In the genomic region with DNA sequence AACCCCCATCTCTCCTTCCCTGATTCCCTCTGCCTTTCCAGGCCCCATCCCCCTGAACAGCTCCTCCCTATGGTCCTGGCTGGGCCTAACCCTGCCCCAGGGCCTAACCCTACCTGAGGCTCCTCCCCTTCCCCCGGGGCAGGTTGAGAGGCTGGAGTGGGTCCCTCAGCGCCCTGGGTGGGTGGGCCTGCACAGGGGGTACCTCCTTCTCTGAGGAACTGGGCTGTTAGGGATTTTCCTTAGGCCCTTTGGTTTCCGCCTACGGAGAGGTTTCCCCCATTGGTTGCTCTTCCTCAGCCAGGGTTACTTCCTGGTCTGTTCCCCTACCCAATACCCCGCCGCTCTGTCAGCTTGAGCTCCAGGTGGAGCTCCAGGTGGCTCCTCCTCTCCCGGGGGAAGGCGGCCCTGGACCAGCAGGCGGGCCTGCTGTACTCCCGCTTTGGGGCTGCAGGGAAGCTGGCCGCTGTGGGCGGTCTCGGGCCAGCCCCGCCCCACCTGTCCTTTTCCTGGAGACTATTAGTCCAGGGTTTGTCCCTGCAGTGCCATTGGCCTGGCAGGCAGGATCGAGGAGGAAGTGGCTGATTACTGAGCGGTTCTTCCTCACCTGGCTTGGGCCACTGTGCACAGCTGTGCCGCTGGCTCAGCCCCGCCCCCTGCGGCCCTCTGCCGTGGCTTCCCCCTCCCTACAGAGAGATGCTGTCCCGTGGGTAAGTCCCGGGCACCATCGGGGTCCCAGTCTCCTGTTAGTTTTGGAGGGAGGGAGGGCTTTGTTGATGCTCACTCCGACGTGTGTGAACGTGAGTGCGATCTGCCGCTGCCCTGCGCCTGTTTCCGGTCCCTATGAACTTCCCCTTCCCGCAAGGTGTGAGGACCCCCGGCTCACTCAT, we compare ENCODE assay signal across 1 cellular context.
A peak's percentile ranks its signal among the peaks of the same experiment; 100 is the strongest.
TF ChIP-seq lines count a peak whose summit lies in the region.

No MANE protein-coding gene starts in this region.

TF ChIP-seq in GM12878, 131 proteins besides CTCF, POLR2A, EP300 and RAD21 (continued from another document and continues in another):
- TF ChIP-seq, protein P1, sequence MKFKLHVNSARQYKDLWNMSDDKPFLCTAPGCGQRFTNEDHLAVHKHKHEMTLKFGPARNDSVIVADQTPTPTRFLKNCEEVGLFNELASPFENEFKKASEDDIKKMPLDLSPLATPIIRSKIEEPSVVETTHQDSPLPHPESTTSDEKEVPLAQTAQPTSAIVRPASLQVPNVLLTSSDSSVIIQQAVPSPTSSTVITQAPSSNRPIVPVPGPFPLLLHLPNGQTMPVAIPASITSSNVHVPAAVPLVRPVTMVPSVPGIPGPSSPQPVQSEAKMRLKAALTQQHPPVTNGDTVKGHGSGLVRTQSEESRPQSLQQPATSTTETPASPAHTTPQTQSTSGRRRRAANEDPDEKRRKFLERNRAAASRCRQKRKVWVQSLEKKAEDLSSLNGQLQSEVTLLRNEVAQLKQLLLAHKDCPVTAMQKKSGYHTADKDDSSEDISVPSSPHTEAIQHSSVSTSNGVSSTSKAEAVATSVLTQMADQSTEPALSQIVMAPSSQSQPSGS (IDR thresholded peaks at IDR 0.05; ENCODE audit: low read length): no peak
- TF ChIP-seq CHD1 (IDR thresholded peaks at IDR 0.05; ENCODE audit: low read depth, low read length) (no peak), FOS (IDR thresholded peaks at IDR 0.05; ENCODE audit: borderline replicate concordance, extremely low read depth, insufficient read length) (no peak), DPF2 (IDR thresholded peaks at IDR 0.05) (no peak; the same call in 1 of the 2 replicates), CBX3 (IDR thresholded peaks at IDR 0.05; ENCODE audit: borderline replicate concordance, low read depth) (no peak), MYB (IDR thresholded peaks at IDR 0.05; ENCODE audit: borderline replicate concordance, low read depth, low read length) (no peak), MXI1 (IDR thresholded peaks at IDR 0.05; ENCODE audit: low read depth, low read length) (peak; percentile 76), NFYA (IDR thresholded peaks at IDR 0.05; ENCODE audit: borderline replicate concordance, low read depth, low read length) (no peak), IKZF2 (IDR thresholded peaks at IDR 0.05) (peak; percentile 75 to 83; a peak in 2 of 4 replicates), ZSCAN29 (IDR thresholded peaks at IDR 0.05) (no peak), HDAC2 (IDR thresholded peaks at IDR 0.05) (no peak), IKZF1 (conservative IDR thresholded peaks at IDR 0.05) (peak; percentile 93), RCOR1 (conservative IDR thresholded peaks at IDR 0.05; ENCODE audit: low read depth, low read length) (no peak), GATAD2B (conservative IDR thresholded peaks at IDR 0.05; ENCODE audit: low read depth) (peak; percentile 50), TCF12 (IDR thresholded peaks at IDR 0.05; ENCODE audit: low read depth, low read length) (peak; percentile 83), CREM (IDR thresholded peaks at IDR 0.05; ENCODE audit: low read depth) (no peak), TAF1 (IDR thresholded peaks at IDR 0.05; ENCODE audit: borderline replicate concordance, low read depth, low read length) (no peak), SIX5 (IDR thresholded peaks at IDR 0.05; ENCODE audit: low read depth, low read length, severe bottlenecking) (no peak), CBFB (IDR thresholded peaks at IDR 0.05; ENCODE audit: low read depth) (no peak), TBL1XR1 (IDR thresholded peaks at IDR 0.05; ENCODE audit: low read depth, low read length) (no peak), MTA2 (IDR thresholded peaks at IDR 0.05; ENCODE audit: low read depth) (no peak; the same call in 1 of the 2 replicates), SUPT20H (IDR thresholded peaks at IDR 0.05; ENCODE audit: borderline replicate concordance, control insufficient read depth, low read depth, low read length) (no peak), WRNIP1 (IDR thresholded peaks at IDR 0.05; ENCODE audit: borderline replicate concordance, low read depth, low read length) (no peak), NFIC (IDR thresholded peaks at IDR 0.05; ENCODE audit: low read depth, low read length) (no peak), STAT3 (IDR thresholded peaks at IDR 0.05; ENCODE audit: low read depth, low read length) (no peak), GABPA (IDR thresholded peaks at IDR 0.05; ENCODE audit: low read depth) (no peak)
- TF ChIP-seq, protein P2, sequence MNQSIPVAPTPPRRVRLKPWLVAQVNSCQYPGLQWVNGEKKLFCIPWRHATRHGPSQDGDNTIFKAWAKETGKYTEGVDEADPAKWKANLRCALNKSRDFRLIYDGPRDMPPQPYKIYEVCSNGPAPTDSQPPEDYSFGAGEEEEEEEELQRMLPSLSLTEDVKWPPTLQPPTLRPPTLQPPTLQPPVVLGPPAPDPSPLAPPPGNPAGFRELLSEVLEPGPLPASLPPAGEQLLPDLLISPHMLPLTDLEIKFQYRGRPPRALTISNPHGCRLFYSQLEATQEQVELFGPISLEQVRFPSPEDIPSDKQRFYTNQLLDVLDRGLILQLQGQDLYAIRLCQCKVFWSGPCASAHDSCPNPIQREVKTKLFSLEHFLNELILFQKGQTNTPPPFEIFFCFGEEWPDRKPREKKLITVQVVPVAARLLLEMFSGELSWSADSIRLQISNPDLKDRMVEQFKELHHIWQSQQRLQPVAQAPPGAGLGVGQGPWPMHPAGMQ (IDR thresholded peaks at IDR 0.05; ENCODE audit: borderline replicate concordance): no peak
- TF ChIP-seq, protein P3, sequence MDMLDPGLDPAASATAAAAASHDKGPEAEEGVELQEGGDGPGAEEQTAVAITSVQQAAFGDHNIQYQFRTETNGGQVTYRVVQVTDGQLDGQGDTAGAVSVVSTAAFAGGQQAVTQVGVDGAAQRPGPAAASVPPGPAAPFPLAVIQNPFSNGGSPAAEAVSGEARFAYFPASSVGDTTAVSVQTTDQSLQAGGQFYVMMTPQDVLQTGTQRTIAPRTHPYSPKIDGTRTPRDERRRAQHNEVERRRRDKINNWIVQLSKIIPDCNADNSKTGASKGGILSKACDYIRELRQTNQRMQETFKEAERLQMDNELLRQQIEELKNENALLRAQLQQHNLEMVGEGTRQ (IDR thresholded peaks at IDR 0.05; ENCODE audit: borderline replicate concordance, low read depth, low read length): no peak
- TF ChIP-seq, protein P4, sequence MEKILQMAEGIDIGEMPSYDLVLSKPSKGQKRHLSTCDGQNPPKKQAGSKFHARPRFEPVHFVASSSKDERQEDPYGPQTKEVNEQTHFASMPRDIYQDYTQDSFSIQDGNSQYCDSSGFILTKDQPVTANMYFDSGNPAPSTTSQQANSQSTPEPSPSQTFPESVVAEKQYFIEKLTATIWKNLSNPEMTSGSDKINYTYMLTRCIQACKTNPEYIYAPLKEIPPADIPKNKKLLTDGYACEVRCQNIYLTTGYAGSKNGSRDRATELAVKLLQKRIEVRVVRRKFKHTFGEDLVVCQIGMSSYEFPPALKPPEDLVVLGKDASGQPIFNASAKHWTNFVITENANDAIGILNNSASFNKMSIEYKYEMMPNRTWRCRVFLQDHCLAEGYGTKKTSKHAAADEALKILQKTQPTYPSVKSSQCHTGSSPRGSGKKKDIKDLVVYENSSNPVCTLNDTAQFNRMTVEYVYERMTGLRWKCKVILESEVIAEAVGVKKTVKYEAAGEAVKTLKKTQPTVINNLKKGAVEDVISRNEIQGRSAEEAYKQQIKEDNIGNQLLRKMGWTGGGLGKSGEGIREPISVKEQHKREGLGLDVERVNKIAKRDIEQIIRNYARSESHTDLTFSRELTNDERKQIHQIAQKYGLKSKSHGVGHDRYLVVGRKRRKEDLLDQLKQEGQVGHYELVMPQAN (conservative IDR thresholded peaks at IDR 0.05): no peak
- TF ChIP-seq, protein P5, sequence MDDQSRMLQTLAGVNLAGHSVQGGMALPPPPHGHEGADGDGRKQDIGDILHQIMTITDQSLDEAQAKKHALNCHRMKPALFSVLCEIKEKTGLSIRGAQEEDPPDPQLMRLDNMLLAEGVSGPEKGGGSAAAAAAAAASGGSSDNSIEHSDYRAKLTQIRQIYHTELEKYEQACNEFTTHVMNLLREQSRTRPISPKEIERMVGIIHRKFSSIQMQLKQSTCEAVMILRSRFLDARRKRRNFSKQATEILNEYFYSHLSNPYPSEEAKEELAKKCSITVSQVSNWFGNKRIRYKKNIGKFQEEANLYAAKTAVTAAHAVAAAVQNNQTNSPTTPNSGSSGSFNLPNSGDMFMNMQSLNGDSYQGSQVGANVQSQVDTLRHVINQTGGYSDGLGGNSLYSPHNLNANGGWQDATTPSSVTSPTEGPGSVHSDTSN (IDR thresholded peaks at IDR 0.05; ENCODE audit: insufficient replicate concordance, low read depth, low read length): no peak
- TF ChIP-seq, protein P6, sequence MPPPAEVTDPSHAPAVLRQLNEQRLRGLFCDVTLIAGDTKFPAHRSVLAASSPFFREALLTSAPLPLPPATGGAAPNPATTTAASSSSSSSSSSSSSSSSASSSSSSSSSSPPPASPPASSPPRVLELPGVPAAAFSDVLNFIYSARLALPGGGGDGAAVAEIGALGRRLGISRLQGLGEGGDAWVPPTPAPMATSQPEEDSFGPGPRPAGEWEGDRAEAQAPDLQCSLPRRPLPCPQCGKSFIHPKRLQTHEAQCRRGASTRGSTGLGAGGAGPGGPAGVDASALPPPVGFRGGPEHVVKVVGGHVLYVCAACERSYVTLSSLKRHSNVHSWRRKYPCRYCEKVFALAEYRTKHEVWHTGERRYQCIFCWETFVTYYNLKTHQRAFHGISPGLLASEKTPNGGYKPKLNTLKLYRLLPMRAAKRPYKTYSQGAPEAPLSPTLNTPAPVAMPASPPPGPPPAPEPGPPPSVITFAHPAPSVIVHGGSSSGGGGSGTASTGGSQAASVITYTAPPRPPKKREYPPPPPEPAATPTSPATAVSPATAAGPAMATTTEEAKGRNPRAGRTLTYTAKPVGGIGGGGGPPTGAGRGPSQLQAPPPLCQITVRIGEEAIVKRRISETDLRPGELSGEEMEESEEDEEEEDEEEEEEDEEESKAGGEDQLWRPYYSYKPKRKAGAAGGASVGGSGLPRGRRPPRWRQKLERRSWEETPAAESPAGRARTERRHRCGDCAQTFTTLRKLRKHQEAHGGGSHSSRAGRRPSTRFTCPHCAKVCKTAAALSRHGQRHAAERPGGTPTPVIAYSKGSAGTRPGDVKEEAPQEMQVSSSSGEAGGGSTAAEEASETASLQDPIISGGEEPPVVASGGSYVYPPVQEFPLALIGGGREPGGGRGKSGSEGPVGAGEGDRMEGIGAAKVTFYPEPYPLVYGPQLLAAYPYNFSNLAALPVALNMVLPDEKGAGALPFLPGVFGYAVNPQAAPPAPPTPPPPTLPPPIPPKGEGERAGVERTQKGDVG (CRISPR knock-in tag; IDR thresholded peaks at IDR 0.05): no peak
- TF ChIP-seq, protein P7, sequence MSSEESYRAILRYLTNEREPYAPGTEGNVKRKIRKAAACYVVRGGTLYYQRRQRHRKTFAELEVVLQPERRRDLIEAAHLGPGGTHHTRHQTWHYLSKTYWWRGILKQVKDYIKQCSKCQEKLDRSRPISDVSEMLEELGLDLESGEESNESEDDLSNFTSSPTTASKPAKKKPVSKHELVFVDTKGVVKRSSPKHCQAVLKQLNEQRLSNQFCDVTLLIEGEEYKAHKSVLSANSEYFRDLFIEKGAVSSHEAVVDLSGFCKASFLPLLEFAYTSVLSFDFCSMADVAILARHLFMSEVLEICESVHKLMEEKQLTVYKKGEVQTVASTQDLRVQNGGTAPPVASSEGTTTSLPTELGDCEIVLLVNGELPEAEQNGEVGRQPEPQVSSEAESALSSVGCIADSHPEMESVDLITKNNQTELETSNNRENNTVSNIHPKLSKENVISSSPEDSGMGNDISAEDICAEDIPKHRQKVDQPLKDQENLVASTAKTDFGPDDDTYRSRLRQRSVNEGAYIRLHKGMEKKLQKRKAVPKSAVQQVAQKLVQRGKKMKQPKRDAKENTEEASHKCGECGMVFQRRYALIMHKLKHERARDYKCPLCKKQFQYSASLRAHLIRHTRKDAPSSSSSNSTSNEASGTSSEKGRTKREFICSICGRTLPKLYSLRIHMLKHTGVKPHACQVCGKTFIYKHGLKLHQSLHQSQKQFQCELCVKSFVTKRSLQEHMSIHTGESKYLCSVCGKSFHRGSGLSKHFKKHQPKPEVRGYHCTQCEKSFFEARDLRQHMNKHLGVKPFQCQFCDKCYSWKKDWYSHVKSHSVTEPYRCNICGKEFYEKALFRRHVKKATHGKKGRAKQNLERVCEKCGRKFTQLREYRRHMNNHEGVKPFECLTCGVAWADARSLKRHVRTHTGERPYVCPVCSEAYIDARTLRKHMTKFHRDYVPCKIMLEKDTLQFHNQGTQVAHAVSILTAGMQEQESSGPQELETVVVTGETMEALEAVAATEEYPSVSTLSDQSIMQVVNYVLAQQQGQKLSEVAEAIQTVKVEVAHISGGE (CRISPR knock-in tag; IDR thresholded peaks at IDR 0.05): no peak
- TF ChIP-seq, protein P8, sequence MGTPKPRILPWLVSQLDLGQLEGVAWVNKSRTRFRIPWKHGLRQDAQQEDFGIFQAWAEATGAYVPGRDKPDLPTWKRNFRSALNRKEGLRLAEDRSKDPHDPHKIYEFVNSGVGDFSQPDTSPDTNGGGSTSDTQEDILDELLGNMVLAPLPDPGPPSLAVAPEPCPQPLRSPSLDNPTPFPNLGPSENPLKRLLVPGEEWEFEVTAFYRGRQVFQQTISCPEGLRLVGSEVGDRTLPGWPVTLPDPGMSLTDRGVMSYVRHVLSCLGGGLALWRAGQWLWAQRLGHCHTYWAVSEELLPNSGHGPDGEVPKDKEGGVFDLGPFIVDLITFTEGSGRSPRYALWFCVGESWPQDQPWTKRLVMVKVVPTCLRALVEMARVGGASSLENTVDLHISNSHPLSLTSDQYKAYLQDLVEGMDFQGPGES (IDR thresholded peaks at IDR 0.05): no peak
- TF ChIP-seq, protein P9, sequence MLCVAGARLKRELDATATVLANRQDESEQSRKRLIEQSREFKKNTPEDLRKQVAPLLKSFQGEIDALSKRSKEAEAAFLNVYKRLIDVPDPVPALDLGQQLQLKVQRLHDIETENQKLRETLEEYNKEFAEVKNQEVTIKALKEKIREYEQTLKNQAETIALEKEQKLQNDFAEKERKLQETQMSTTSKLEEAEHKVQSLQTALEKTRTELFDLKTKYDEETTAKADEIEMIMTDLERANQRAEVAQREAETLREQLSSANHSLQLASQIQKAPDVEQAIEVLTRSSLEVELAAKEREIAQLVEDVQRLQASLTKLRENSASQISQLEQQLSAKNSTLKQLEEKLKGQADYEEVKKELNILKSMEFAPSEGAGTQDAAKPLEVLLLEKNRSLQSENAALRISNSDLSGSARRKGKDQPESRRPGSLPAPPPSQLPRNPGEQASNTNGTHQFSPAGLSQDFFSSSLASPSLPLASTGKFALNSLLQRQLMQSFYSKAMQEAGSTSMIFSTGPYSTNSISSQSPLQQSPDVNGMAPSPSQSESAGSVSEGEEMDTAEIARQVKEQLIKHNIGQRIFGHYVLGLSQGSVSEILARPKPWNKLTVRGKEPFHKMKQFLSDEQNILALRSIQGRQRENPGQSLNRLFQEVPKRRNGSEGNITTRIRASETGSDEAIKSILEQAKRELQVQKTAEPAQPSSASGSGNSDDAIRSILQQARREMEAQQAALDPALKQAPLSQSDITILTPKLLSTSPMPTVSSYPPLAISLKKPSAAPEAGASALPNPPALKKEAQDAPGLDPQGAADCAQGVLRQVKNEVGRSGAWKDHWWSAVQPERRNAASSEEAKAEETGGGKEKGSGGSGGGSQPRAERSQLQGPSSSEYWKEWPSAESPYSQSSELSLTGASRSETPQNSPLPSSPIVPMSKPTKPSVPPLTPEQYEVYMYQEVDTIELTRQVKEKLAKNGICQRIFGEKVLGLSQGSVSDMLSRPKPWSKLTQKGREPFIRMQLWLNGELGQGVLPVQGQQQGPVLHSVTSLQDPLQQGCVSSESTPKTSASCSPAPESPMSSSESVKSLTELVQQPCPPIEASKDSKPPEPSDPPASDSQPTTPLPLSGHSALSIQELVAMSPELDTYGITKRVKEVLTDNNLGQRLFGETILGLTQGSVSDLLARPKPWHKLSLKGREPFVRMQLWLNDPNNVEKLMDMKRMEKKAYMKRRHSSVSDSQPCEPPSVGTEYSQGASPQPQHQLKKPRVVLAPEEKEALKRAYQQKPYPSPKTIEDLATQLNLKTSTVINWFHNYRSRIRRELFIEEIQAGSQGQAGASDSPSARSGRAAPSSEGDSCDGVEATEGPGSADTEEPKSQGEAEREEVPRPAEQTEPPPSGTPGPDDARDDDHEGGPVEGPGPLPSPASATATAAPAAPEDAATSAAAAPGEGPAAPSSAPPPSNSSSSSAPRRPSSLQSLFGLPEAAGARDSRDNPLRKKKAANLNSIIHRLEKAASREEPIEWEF (IDR thresholded peaks at IDR 0.05; ENCODE audit: insufficient replicate concordance, low read depth, low read length): no peak
